7 cellular contexts compared by ENCODE assay signal in genomic region chr7:156092307-156092706, GRCh38.
"Had no signal": no experiment of that assay in that cellular context is flagged by ENCODE, and none has a peak within 500 bp of the region (broad histone marks: within the 10 kb centered on the region; RNA-seq: fewer than 3 reads in every experiment).

No MANE protein-coding gene starts in this region.

- H3K27ac ChIP-seq: HL-60, KMS-11 had no signal

- DNase-seq: H9, HCEC 1CT, KBM-7 had no signal

- ATAC-seq: GM23338, HepG2 had no signal

- H3K9ac ChIP-seq: KMS-11 had no signal

- H3K4me3 ChIP-seq: GM23338 had no signal

- H3K4me2 ChIP-seq: GM23338, KMS-11 had no signal
